8 cellular contexts compared by ENCODE assay signal in the genomic region with DNA sequence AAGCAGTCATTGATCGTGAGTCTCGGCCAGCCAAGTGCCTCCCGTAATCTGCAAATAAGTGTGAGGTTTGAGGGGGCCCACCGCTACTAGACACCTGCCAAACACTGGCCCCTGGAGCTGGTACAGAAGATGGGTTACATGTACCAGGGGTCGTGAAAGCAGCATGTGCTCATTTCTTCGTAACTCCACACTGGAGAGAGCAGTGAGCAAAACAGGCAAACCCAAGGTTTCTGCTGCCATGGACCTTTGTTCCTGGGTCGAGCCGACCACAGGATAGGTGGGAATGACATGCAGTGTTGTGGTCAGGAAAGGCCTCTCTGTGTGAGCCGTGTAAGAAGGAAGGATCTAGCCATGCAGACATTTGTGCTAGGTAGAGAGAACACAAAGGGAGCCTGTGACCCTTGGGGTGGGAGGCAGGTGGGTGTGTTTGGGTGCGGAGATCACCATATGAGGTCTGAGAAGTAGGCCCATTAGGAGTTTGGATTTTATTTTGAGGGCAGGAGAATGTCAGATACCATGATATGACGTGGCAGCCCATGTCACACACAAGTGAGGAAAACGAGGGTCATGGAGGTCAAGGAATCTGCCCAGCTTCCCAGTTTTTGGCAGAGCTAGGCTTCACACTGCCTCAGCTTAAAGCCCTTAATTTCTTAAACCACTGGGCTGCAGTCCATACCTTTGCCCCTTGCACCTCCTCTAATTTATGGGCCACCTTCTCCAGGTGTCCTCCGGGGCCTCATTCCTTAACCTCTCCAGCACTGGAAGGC. TPM values are rescaled to one million over a fixed set of nuclear protein-coding genes. Genes with fewer than 3 reads are reported as not detected.
A peak's percentile ranks its signal among the peaks of the same experiment; 100 is the strongest.
DNase-seq lines count a peak whose midpoint lies in the region; TF ChIP-seq lines count a peak whose summit lies in the region.

No MANE protein-coding gene starts in this region.

- WGBS in ectodermal cell, 2 experiments = 45 to 47% methylated on average over 13 of the region's 13 CpGs

- H3K36me3 ChIP-seq in BE2C (peaks cover 33% of the 10 kb centered on the region), ectodermal cell (ENCODE audit: control insufficient read depth, insufficient read depth, low read length) (peaks cover 5% of the 10 kb centered on the region)

- H3K4me1 ChIP-seq in BE2C = peaks cover 8% of the 10 kb centered on the region; the same call in 1 of the 2 replicates
- peaks cover 11% of the 10 kb centered on the region for H3K4me1 ChIP-seq in ectodermal cell (ENCODE audit: control insufficient read depth, insufficient read depth, low read length)

- H3K27ac Mint-ChIP-seq in nephron = peak overlapping the region; percentile 37 to 74 (median 58)

- peaks cover 4% of the 10 kb centered on the region for H3K27me3 Mint-ChIP-seq in nephron (ENCODE audit: low read depth)

- CTCF ChIA-PET in RWPE1 (lab: Yijun Ruan, JAX) = interaction anchor here (0.7 to 2.3 kb wide), 8 partner anchors 20 to 453 kb away, joined by 3 to 11 read pairs (median 4); no protein-coding TSS in a partner anchor

- no peaks in the 10 kb centered on the region for H3K9me3 Mint-ChIP-seq in nephron

- H3K9me3 ChIP-seq in BE2C (peaks cover 7% of the 10 kb centered on the region; the same call in 1 of the 2 replicates), ectodermal cell (ENCODE audit: control insufficient read depth, low read length) (no peaks in the 10 kb centered on the region)

- H3K4me3 Mint-ChIP-seq in nephron = peak overlapping the region; percentile 84 to 90 (median 89)

- peaks cover 45% of the 10 kb centered on the region for H3K4me1 Mint-ChIP-seq in nephron

- TF ChIP-seq CTCF in BE2C (IDR thresholded peaks at IDR 0.05; ENCODE audit: low read depth, low read length) (no peak), GM20000 (IDR thresholded peaks at IDR 0.05; ENCODE audit: extremely low read depth, missing control alignments) (no peak), RWPE1 (conservative IDR thresholded peaks at IDR 0.05; ENCODE audit: low read depth) (no peak), nephron (IDR thresholded peaks at IDR 0.05; ENCODE audit: unreplicated experiment in 3 of 3) (no peak)

- peak overlapping the region; percentile 75 for H3K4me3 ChIP-seq in BE2C (ENCODE audit: low read depth, low read length)
- H3K4me3 ChIP-seq in ectodermal cell (ENCODE audit: insufficient read depth, low read depth, low read length) = peak overlapping the region; percentile 50

- H3K27me3 ChIP-seq in BE2C (no peaks in the 10 kb centered on the region), ectodermal cell (ENCODE audit: control insufficient read depth, insufficient read depth, low read length, poor library complexity, severe bottlenecking) (peaks cover 12% of the 10 kb centered on the region)

- DNase-seq in BE2C (no peak), GM20000 (ENCODE audit: low spot score) (peak; percentile 20), RWPE1 (ENCODE audit: low spot score) (no peak), AG20443 (ENCODE audit: low spot score) (no peak), NCI-H446 (lab: John Stamatoyannopoulos, UW) (no peak), COLO829 (ENCODE audit: low spot score) (no peak)

- peak overlapping the region; percentile 93 for H3K27ac ChIP-seq in RWPE1
- H3K27ac ChIP-seq in ectodermal cell (ENCODE audit: insufficient read depth, low read depth, low read length, poor library complexity, severe bottlenecking) = no peak overlapping the region

- POLR2A ChIA-PET in RWPE1 (lab: Yijun Ruan, JAX; ENCODE audit: low non-redundant PET) = interaction anchor here (0.6 to 2.1 kb wide), 3 partner anchors 11 to 336 kb away, joined by 3 to 10 read pairs (median 6); a partner anchor contains a TSS

- H3K36me3 Mint-ChIP-seq in nephron (ENCODE audit: low read depth) = peaks cover 21% of the 10 kb centered on the region

RNA-seq across cellular contexts. Expression of a gene that starts 0.9 kb away (rescaled TPM):
- polyA plus RNA-seq in BE2C (2012; ENCODE audit: insufficient read depth, insufficient read length, low read depth) = 174 TPM
- polyA plus RNA-seq in ectodermal cell (2013, experiment 1 of 4) = 97.1 TPM
- 80.7 TPM for polyA plus RNA-seq in ectodermal cell (2013, experiment 2 of 4)
- 80.6 TPM for polyA plus RNA-seq in ectodermal cell (2013, experiment 3 of 4)
- polyA plus RNA-seq in ectodermal cell (2013, experiment 4 of 4) = 82.5 TPM

RNA-seq across cellular contexts. Expression of a gene that starts 25.0 kb away (rescaled TPM):
- polyA plus RNA-seq in BE2C (2012; ENCODE audit: insufficient read depth, insufficient read length, low read depth) = 71.1 TPM
- polyA plus RNA-seq in ectodermal cell (2013, experiment 1 of 4) = 51.6 TPM
- polyA plus RNA-seq in ectodermal cell (2013, experiment 2 of 4) = 49.0 TPM
- 51.7 TPM for polyA plus RNA-seq in ectodermal cell (2013, experiment 3 of 4)
- polyA plus RNA-seq in ectodermal cell (2013, experiment 4 of 4) = 61.9 TPM
